In the genomic region with DNA sequence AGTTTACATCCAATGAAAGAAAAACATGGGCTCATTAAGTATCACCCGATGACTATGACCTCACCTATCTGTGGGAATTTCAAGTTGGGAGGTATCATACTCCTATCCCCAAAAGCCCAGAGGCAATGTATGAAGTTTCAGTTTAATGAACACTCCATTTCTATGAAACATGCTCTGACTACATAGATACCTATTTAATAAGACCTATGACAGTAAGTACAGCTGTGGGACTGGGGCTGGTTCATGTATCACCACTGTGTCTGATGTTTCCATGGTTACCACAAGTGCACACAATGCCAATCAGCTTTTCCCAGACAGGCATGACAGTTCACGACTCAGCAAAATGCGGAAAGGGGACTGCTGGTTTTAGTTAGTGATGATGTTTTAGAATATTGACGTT, we compare ENCODE assay signal across 14 cellular contexts.
DNase-seq lines count a peak whose midpoint lies in the region; ATAC-seq, FAIRE-seq and TF ChIP-seq lines count a peak whose summit lies in the region.
"Had no signal": no experiment of that assay in that cellular context is flagged by ENCODE, and none has a peak within 500 bp of the region (broad histone marks: within the 10 kb centered on the region; RNA-seq: fewer than 3 reads in every experiment).

No MANE protein-coding gene starts in this region.

- H3K27me3 ChIP-seq in heart right ventricle (no peaks in the 10 kb centered on the region), foreskin keratinocyte (no peaks in the 10 kb centered on the region)
- H3K27me3 ChIP-seq: colonic mucosa had no signal

- peaks cover 0 to 43% (median 6%) of the 10 kb centered on the region in 9 donors for H3K4me1 ChIP-seq in heart right ventricle
- no peaks in the 10 kb centered on the region for H3K4me1 ChIP-seq in foreskin keratinocyte
- H3K4me1 ChIP-seq: colonic mucosa had no signal

- no peaks in the 10 kb centered on the region for H3K9me3 Mint-ChIP-seq in naive thymus-derived CD8-positive, alpha-beta T cell
- peaks cover 0 to 2% (median 0%) of the 10 kb centered on the region in 7 donors for H3K9me3 Mint-ChIP-seq in CD14-positive monocyte
- H3K9me3 Mint-ChIP-seq: immature natural killer cell, naive B cell had no signal

- H3K27me3 Mint-ChIP-seq in naive thymus-derived CD8-positive, alpha-beta T cell = no peaks in the 10 kb centered on the region
- peaks cover 0 to 1% (median 0%) of the 10 kb centered on the region in 3 donors for H3K27me3 Mint-ChIP-seq in CD14-positive monocyte (ENCODE audit: low read depth in 3 of 3)
- H3K27me3 Mint-ChIP-seq: naive B cell had no signal

- no peaks in the 10 kb centered on the region for H3K9me3 ChIP-seq in heart right ventricle
- H3K9me3 ChIP-seq: colonic mucosa had no signal

- H3K36me3 ChIP-seq in heart right ventricle = peaks cover 0 to 83% (median 9%) of the 10 kb centered on the region in 9 donors

- ATAC-seq in Right ventricle myocardium superior (ENCODE audit: poor library complexity) (peak; percentile 22), heart right ventricle (no peak), foreskin keratinocyte (peak; percentile 98), HG03460 (IDR thresholded peaks at IDR 0.05; ENCODE audit: unreplicated experiment) (no peak)
- no peak for ATAC-seq in naive thymus-derived CD8-positive, alpha-beta T cell

- H3K4me3 ChIP-seq in heart right ventricle = no peak overlapping the region
- H3K4me3 ChIP-seq: colonic mucosa had no signal

- no peak overlapping the region for H3K4me3 Mint-ChIP-seq in naive thymus-derived CD8-positive, alpha-beta T cell
- no peak overlapping the region for H3K4me3 Mint-ChIP-seq in CD14-positive monocyte
- H3K4me3 Mint-ChIP-seq: immature natural killer cell, naive B cell had no signal

- H3K27ac ChIP-seq in heart right ventricle (no peak overlapping the region), foreskin keratinocyte (no peak overlapping the region)
- H3K27ac ChIP-seq: colonic mucosa had no signal

- no peaks in the 10 kb centered on the region for H3K36me3 Mint-ChIP-seq in naive thymus-derived CD8-positive, alpha-beta T cell
- peaks cover 10 to 15% of the 10 kb centered on the region in 2 donors for H3K36me3 Mint-ChIP-seq in CD14-positive monocyte
- H3K36me3 Mint-ChIP-seq: naive B cell had no signal

- FAIRE-seq in RCC 7860 (lab: Jason Lieb, UNC) = no peak

- DNase-seq in Right ventricle myocardium superior = no peak
- no peak for DNase-seq in heart right ventricle
- DNase-seq in RCC 7860 (ENCODE audit: low spot score) = peak; percentile 63
- peak; percentile 67 to 86 for DNase-seq in foreskin keratinocyte
- no peak for DNase-seq in GM10266 (ENCODE audit: extremely low spot score)
- no peak for DNase-seq in naive thymus-derived CD8-positive, alpha-beta T cell
- DNase-seq in CD14-positive monocyte (ENCODE audit: low spot score) = no peak
- DNase-seq: activated T-cell treated with anti-CD3 and anti-CD28 coated beads for 4 hours; colonic mucosa; immature natural killer cell; naive B cell; NCI-H187; stimulated activated CD4-positive, alpha-beta T cell treated with anti-CD3 and anti-CD28 coated beads, Interleukin-2, amount 100 ng/mL, for 48 hours had no signal

- intact Hi-C loops in Right ventricle myocardium superior (cut with DNase I) = no loop called here
- intact Hi-C loops in heart right ventricle (cut with DNase I) = no loop called here
- intact Hi-C loops in CD14-positive monocyte (cut with micrococcal nuclease) = no loop called here

- H3K27ac Mint-ChIP-seq in naive thymus-derived CD8-positive, alpha-beta T cell = no peak overlapping the region
- H3K27ac Mint-ChIP-seq in CD14-positive monocyte = no peak overlapping the region
- H3K27ac Mint-ChIP-seq: immature natural killer cell, naive B cell had no signal

- WGBS in heart right ventricle, 2 donors = 54 to 69% methylated on average over 4 of the region's 4 CpGs

- POLR2A ChIA-PET in naive thymus-derived CD8-positive, alpha-beta T cell (lab: Charles Lee) = no interaction called here

- TF ChIP-seq CTCF in heart right ventricle (IDR thresholded peaks at IDR 0.05) (no peak), foreskin keratinocyte (conservative IDR thresholded peaks at IDR 0.05) (no peak), GM10266 (IDR thresholded peaks at IDR 0.05; ENCODE audit: control insufficient read depth, insufficient read depth, low read depth, missing control alignments) (no peak), CD14-positive monocyte (IDR thresholded peaks at IDR 0.05) (no peak)

- H3K4me1 Mint-ChIP-seq in naive thymus-derived CD8-positive, alpha-beta T cell = peaks cover under 1 to 13% (median 2%) of the 10 kb centered on the region in 4 donors
- peaks cover 8% of the 10 kb centered on the region for H3K4me1 Mint-ChIP-seq in CD14-positive monocyte
- H3K4me1 Mint-ChIP-seq: naive B cell had no signal

Comparison
In these comparisons a context has a peak if more than half of its experiments do, and no peak if none do; other contexts are left out.
1. ATAC-seq: peak in Right ventricle myocardium superior (single experiment) and foreskin keratinocyte (single experiment); none in heart right ventricle (0 of 8), naive thymus-derived CD8-positive, alpha-beta T cell (0 of 2) and HG03460 (single experiment).
2. DNase-seq: peak in RCC 7860 (single experiment) and foreskin keratinocyte (2 of 2); none in Right ventricle myocardium superior (single experiment), heart right ventricle (0 of 2), GM10266 (single experiment), naive thymus-derived CD8-positive, alpha-beta T cell (0 of 10) and CD14-positive monocyte (single experiment).